ENCODE assay signal across 3 cellular contexts in genomic region chr17:45870342-45870974, GRCh38.
A peak's percentile ranks its signal among the peaks of the same experiment; 100 is the strongest.
TF ChIP-seq lines count a peak whose summit lies in the region.

No MANE protein-coding gene starts in this region.

TF ChIP-seq in A549, 52 proteins besides CTCF, POLR2A, EP300 and RAD21:
- no peak for TF ChIP-seq FOSB (CRISPR knock-in tag; IDR thresholded peaks at IDR 0.05)
- TF ChIP-seq ESRRA (IDR thresholded peaks at IDR 0.05; ENCODE audit: borderline replicate concordance, low read length) = no peak
- TF ChIP-seq MAFK (IDR thresholded peaks at IDR 0.05; ENCODE audit: partially characterized antibody) = no peak
- no peak for TF ChIP-seq RARB (CRISPR knock-in tag; IDR thresholded peaks at IDR 0.05)
- no peak for TF ChIP-seq HOXA7 (CRISPR knock-in tag; IDR thresholded peaks at IDR 0.05)
TF ChIP-seq in A549: peak in this region for 0.

TF ChIP-seq in GM23338, 12 proteins besides CTCF, POLR2A, EP300 and RAD21 (continues in another document):
- TF ChIP-seq, protein P1, sequence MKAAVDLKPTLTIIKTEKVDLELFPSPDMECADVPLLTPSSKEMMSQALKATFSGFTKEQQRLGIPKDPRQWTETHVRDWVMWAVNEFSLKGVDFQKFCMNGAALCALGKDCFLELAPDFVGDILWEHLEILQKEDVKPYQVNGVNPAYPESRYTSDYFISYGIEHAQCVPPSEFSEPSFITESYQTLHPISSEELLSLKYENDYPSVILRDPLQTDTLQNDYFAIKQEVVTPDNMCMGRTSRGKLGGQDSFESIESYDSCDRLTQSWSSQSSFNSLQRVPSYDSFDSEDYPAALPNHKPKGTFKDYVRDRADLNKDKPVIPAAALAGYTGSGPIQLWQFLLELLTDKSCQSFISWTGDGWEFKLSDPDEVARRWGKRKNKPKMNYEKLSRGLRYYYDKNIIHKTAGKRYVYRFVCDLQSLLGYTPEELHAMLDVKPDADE (IDR thresholded peaks at IDR 0.05) = no peak
- TF ChIP-seq NANOG (IDR thresholded peaks at IDR 0.05; ENCODE audit: borderline replicate concordance) = no peak
- no peak for TF ChIP-seq STAT1 (IDR thresholded peaks at IDR 0.05; ENCODE audit: unreplicated experiment)
- TF ChIP-seq ZNF114 (CRISPR knock-in tag; IDR thresholded peaks at IDR 0.05) = no peak
- no peak for TF ChIP-seq JUNB (IDR thresholded peaks at IDR 0.05; ENCODE audit: unreplicated experiment)
- TF ChIP-seq POLR2AphosphoS5 (IDR thresholded peaks at IDR 0.05; ENCODE audit: low read depth) = no peak
- TF ChIP-seq EZH2phosphoT487 (IDR thresholded peaks at IDR 0.05; ENCODE audit: unreplicated experiment) = no peak
- TF ChIP-seq, protein P2, sequence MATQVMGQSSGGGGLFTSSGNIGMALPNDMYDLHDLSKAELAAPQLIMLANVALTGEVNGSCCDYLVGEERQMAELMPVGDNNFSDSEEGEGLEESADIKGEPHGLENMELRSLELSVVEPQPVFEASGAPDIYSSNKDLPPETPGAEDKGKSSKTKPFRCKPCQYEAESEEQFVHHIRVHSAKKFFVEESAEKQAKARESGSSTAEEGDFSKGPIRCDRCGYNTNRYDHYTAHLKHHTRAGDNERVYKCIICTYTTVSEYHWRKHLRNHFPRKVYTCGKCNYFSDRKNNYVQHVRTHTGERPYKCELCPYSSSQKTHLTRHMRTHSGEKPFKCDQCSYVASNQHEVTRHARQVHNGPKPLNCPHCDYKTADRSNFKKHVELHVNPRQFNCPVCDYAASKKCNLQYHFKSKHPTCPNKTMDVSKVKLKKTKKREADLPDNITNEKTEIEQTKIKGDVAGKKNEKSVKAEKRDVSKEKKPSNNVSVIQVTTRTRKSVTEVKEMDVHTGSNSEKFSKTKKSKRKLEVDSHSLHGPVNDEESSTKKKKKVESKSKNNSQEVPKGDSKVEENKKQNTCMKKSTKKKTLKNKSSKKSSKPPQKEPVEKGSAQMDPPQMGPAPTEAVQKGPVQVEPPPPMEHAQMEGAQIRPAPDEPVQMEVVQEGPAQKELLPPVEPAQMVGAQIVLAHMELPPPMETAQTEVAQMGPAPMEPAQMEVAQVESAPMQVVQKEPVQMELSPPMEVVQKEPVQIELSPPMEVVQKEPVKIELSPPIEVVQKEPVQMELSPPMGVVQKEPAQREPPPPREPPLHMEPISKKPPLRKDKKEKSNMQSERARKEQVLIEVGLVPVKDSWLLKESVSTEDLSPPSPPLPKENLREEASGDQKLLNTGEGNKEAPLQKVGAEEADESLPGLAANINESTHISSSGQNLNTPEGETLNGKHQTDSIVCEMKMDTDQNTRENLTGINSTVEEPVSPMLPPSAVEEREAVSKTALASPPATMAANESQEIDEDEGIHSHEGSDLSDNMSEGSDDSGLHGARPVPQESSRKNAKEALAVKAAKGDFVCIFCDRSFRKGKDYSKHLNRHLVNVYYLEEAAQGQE (IDR thresholded peaks at IDR 0.05; ENCODE audit: unreplicated experiment) = no peak
- no peak for TF ChIP-seq EZH2 (IDR thresholded peaks at IDR 0.05; ENCODE audit: low read depth, unreplicated experiment)
- TF ChIP-seq, protein P3, sequence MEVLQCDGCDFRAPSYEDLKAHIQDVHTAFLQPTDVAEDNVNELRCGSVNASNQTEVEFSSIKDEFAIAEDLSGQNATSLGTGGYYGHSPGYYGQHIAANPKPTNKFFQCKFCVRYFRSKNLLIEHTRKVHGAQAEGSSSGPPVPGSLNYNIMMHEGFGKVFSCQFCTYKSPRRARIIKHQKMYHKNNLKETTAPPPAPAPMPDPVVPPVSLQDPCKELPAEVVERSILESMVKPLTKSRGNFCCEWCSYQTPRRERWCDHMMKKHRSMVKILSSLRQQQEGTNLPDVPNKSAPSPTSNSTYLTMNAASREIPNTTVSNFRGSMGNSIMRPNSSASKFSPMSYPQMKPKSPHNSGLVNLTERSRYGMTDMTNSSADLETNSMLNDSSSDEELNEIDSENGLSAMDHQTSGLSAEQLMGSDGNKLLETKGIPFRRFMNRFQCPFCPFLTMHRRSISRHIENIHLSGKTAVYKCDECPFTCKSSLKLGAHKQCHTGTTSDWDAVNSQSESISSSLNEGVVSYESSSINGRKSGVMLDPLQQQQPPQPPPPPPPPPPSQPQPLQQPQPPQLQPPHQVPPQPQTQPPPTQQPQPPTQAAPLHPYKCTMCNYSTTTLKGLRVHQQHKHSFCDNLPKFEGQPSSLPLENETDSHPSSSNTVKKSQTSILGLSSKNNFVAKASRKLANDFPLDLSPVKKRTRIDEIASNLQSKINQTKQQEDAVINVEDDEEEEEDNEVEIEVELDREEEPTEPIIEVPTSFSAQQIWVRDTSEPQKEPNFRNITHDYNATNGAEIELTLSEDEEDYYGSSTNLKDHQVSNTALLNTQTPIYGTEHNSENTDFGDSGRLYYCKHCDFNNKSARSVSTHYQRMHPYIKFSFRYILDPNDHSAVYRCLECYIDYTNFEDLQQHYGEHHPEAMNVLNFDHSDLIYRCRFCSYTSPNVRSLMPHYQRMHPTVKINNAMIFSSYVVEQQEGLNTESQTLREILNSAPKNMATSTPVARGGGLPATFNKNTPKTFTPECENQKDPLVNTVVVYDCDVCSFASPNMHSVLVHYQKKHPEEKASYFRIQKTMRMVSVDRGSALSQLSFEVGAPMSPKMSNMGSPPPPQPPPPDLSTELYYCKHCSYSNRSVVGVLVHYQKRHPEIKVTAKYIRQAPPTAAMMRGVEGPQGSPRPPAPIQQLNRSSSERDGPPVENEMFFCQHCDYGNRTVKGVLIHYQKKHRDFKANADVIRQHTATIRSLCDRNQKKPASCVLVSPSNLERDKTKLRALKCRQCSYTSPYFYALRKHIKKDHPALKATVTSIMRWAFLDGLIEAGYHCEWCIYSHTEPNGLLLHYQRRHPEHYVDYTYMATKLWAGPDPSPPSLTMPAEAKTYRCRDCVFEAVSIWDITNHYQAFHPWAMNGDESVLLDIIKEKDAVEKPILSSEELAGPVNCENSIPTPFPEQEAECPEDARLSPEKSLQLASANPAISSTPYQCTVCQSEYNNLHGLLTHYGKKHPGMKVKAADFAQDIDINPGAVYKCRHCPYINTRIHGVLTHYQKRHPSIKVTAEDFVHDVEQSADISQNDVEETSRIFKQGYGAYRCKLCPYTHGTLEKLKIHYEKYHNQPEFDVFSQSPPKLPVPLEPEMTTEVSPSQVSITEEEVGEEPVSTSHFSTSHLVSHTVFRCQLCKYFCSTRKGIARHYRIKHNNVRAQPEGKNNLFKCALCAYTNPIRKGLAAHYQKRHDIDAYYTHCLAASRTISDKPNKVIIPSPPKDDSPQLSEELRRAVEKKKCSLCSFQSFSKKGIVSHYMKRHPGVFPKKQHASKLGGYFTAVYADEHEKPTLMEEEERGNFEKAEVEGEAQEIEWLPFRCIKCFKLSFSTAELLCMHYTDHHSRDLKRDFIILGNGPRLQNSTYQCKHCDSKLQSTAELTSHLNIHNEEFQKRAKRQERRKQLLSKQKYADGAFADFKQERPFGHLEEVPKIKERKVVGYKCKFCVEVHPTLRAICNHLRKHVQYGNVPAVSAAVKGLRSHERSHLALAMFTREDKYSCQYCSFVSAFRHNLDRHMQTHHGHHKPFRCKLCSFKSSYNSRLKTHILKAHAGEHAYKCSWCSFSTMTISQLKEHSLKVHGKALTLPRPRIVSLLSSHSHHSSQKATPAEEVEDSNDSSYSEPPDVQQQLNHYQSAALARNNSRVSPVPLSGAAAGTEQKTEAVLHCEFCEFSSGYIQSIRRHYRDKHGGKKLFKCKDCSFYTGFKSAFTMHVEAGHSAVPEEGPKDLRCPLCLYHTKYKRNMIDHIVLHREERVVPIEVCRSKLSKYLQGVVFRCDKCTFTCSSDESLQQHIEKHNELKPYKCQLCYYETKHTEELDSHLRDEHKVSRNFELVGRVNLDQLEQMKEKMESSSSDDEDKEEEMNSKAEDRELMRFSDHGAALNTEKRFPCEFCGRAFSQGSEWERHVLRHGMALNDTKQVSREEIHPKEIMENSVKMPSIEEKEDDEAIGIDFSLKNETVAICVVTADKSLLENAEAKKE (CRISPR knock-in tag; IDR thresholded peaks at IDR 0.05) = no peak
- TF ChIP-seq ZNF331 (CRISPR knock-in tag; IDR thresholded peaks at IDR 0.05; ENCODE audit: low read depth) = no peak

TF ChIP-seq in K562, 482 proteins besides CTCF, POLR2A, EP300 and RAD21:
- TF ChIP-seq, protein P4, sequence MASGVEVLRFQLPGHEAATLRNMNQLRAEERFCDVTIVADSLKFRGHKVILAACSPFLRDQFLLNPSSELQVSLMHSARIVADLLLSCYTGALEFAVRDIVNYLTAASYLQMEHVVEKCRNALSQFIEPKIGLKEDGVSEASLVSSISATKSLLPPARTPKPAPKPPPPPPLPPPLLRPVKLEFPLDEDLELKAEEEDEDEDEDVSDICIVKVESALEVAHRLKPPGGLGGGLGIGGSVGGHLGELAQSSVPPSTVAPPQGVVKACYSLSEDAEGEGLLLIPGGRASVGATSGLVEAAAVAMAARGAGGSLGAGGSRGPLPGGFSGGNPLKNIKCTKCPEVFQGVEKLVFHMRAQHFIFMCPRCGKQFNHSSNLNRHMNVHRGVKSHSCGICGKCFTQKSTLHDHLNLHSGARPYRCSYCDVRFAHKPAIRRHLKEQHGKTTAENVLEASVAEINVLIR (CRISPR knock-in tag; IDR thresholded peaks at IDR 0.05) = no peak
- no peak for TF ChIP-seq HMG20A (CRISPR knock-in tag; conservative IDR thresholded peaks at IDR 0.05)
- no peak for TF ChIP-seq L3MBTL2 (IDR thresholded peaks at IDR 0.05)
- no peak for TF ChIP-seq SREBF2 (CRISPR knock-in tag; IDR thresholded peaks at IDR 0.05)
- TF ChIP-seq DMBX1 (CRISPR knock-in tag; IDR thresholded peaks at IDR 0.05; ENCODE audit: borderline replicate concordance) = no peak
- no peak for TF ChIP-seq DDX20 (tag; IDR thresholded peaks at IDR 0.05; ENCODE audit: low read depth)
- peak; percentile 25; the same call in 1 of the 2 replicates for TF ChIP-seq MAFG (tag; conservative IDR thresholded peaks at IDR 0.05)
- no peak for TF ChIP-seq ZNF232 (CRISPR knock-in tag; IDR thresholded peaks at IDR 0.05)
- no peak for TF ChIP-seq HDAC8 (tag; IDR thresholded peaks at IDR 0.05)
- no peak for TF ChIP-seq ZNF644 (tag; IDR thresholded peaks at IDR 0.05; ENCODE audit: low read depth)
- TF ChIP-seq SMAD1 (IDR thresholded peaks at IDR 0.05; ENCODE audit: low read depth, low read length, partially characterized antibody) = no peak
- TF ChIP-seq CEBPG (CRISPR knock-in tag; IDR thresholded peaks at IDR 0.05) = no peak
- TF ChIP-seq CEBPG (tag; conservative IDR thresholded peaks at IDR 0.05 in 1 of 2, IDR thresholded peaks at IDR 0.05 in 1 of 2) = no peak
- no peak for TF ChIP-seq ETS2 (tag; IDR thresholded peaks at IDR 0.05; ENCODE audit: borderline replicate concordance, poor library complexity, severe bottlenecking)
- TF ChIP-seq ZNF354B (CRISPR knock-in tag; IDR thresholded peaks at IDR 0.05) = no peak
- TF ChIP-seq BMI1 (IDR thresholded peaks at IDR 0.05; ENCODE audit: low read length) = no peak
- TF ChIP-seq KAT2B (IDR thresholded peaks at IDR 0.05; ENCODE audit: low read depth, low read length) = no peak
- TF ChIP-seq ESRRA (IDR thresholded peaks at IDR 0.05; ENCODE audit: borderline replicate concordance, low read depth) = peak; percentile 73; the same call in 1 of the 2 replicates
- 0 out of 2 replicates have a peak, but pooled peaks have one; percentile 17 for TF ChIP-seq C11orf30 (IDR thresholded peaks at IDR 0.05; ENCODE audit: low read depth)
- no peak for TF ChIP-seq SIN3A (IDR thresholded peaks at IDR 0.05; ENCODE audit: borderline replicate concordance in 2 of 2, control insufficient read depth in 1 of 2, low read depth in 2 of 2, low read length in 2 of 2)
- TF ChIP-seq TSC22D4 (tag; IDR thresholded peaks at IDR 0.05) = no peak
- 0 out of 2 replicates have a peak, but pooled peaks have one; percentile 28 for TF ChIP-seq SMARCA5 (IDR thresholded peaks at IDR 0.05)
- peak; percentile 83 for TF ChIP-seq ZBTB40 (IDR thresholded peaks at IDR 0.05)
- TF ChIP-seq ZBTB40 (CRISPR knock-in tag; IDR thresholded peaks at IDR 0.05) = no peak
- TF ChIP-seq MTA1 (IDR thresholded peaks at IDR 0.05; ENCODE audit: borderline replicate concordance) = no peak
- TF ChIP-seq NFE2 (IDR thresholded peaks at IDR 0.05; ENCODE audit: low read depth) = peak; percentile 35; the same call in 1 of the 2 replicates
TF ChIP-seq in K562: peak in this region for 6.
